ENCODE assay signal across 13 cellular contexts in genomic region chr11:64409278-64409677, GRCh38.
"Had no signal": no experiment of that assay in that cellular context is flagged by ENCODE, and none has a peak within 500 bp of the region (broad histone marks: within the 10 kb centered on the region; RNA-seq: fewer than 3 reads in every experiment).

No MANE protein-coding gene starts in this region.

- H3K4me1 Mint-ChIP-seq: activated naive CD8-positive, alpha-beta T cell treated with anti-CD3 and anti-CD28 coated beads, Interleukin-2, amount 10 ng/mL, durations not matched to agents 7 days and 5 days had no signal

- H3K79me2 ChIP-seq: parathyroid adenoma had no signal

- H2AFZ ChIP-seq: parathyroid adenoma had no signal

- H3K4me3 Mint-ChIP-seq: activated naive CD8-positive, alpha-beta T cell treated with anti-CD3 and anti-CD28 coated beads, Interleukin-2, amount 10 ng/mL, durations not matched to agents 7 days and 5 days had no signal

- H3K4me1 ChIP-seq: parathyroid adenoma, tibial nerve had no signal

- H3K27me3 ChIP-seq: brain microvascular endothelial cell, tibial nerve had no signal

- H3K9me3 ChIP-seq: lower lobe of right lung had no signal

- H3K36me3 Mint-ChIP-seq: activated naive CD8-positive, alpha-beta T cell treated with anti-CD3 and anti-CD28 coated beads, Interleukin-2, amount 10 ng/mL, durations not matched to agents 7 days and 5 days had no signal

- DNase-seq: activated CD4-positive, CD25-positive, alpha-beta regulatory T cell treated with anti-CD3 and anti-CD28 coated beads, Interleukin-2, amount 50 U/mL, for 72 hours; activated naive CD4-positive, alpha-beta T cell; activated naive CD8-positive, alpha-beta T cell treated with anti-CD3 and anti-CD28 coated beads, Interleukin-2, amount 10 ng/mL, durations not matched to agents 7 days and 5 days; activated T-cell treated with anti-CD3 and anti-CD28 coated beads for 4 hours; brain microvascular endothelial cell; cortex of kidney; effector memory CD4-positive, alpha-beta T cell; foreskin fibroblast; lower lobe of right lung; stimulated activated CD4-positive, alpha-beta T cell treated with anti-CD3 and anti-CD28 coated beads, Interleukin-2, amount 100 ng/mL, for 48 hours; stimulated activated naive CD4-positive, alpha-beta T cell had no signal

- H3K9me3 Mint-ChIP-seq: activated naive CD8-positive, alpha-beta T cell treated with anti-CD3 and anti-CD28 coated beads, Interleukin-2, amount 10 ng/mL, durations not matched to agents 7 days and 5 days had no signal

- H3K27ac Mint-ChIP-seq: activated naive CD8-positive, alpha-beta T cell treated with anti-CD3 and anti-CD28 coated beads, Interleukin-2, amount 10 ng/mL, durations not matched to agents 7 days and 5 days had no signal

- H3K36me3 ChIP-seq: brain microvascular endothelial cell, lower lobe of right lung, tibial nerve had no signal

- H3K9ac ChIP-seq: parathyroid adenoma had no signal

- H3K4me3 ChIP-seq: lower lobe of right lung, tibial nerve had no signal

- H3K27ac ChIP-seq: brain microvascular endothelial cell, lower lobe of right lung, parathyroid adenoma, tibial nerve had no signal
